ENCODE assay signal across 8 cellular contexts in genomic region chr4:81606796-81607550, GRCh38.
DNase-seq lines count a peak whose midpoint lies in the region; ATAC-seq and TF ChIP-seq lines count a peak whose summit lies in the region.
"Had no signal": no experiment of that assay in that cellular context is flagged by ENCODE, and none has a peak within 500 bp of the region (broad histone marks: within the 10 kb centered on the region; RNA-seq: fewer than 3 reads in every experiment).

No MANE protein-coding gene starts in this region.

- peak; percentile 69 for ATAC-seq in WTC11
- ATAC-seq in HG03135 (IDR thresholded peaks at IDR 0.05; ENCODE audit: unreplicated experiment), result no peak

- peaks cover 10% of the 10 kb centered on the region for H3K27me3 Mint-ChIP-seq in WTC11 (ENCODE audit: low read depth)

- peak overlapping the region; percentile 21; the same call in 1 of the 2 replicates for H3K27ac Mint-ChIP-seq in WTC11

- CTCF ChIA-PET in WTC11 (lab: Charles Lee), result interaction anchor here (0.8 kb wide), 1 partner anchor 678 kb away, joined by 4 read pairs; no protein-coding TSS in a partner anchor

- no peaks in the 10 kb centered on the region for H3K36me3 ChIP-seq in stomach

- POLR2A ChIA-PET in WTC11 (lab: Charles Lee), result no interaction called here

- peaks cover 26% of the 10 kb centered on the region for H3K4me1 Mint-ChIP-seq in WTC11

- intact Hi-C loops in stomach (cut with DNase I; ENCODE audit: low total_unique reads), result no loop called here

- no peak for TF ChIP-seq EP300 in stomach (IDR thresholded peaks at IDR 0.05)

- no peaks in the 10 kb centered on the region for H3K27me3 ChIP-seq in stomach

- no peaks in the 10 kb centered on the region for H3K36me3 Mint-ChIP-seq in WTC11

- H3K9me3 ChIP-seq in stomach, result no peaks in the 10 kb centered on the region

- TF ChIP-seq POLR2A in stomach (IDR thresholded peaks at IDR 0.05), result no peak

- peaks cover 7% of the 10 kb centered on the region; the same call in 1 of the 2 replicates for H3K9me3 Mint-ChIP-seq in WTC11

- H3K4me3 ChIP-seq in stomach, result no peak overlapping the region

- peak overlapping the region in 4 of 5 donors; percentile 3 to 58 (median 54) for H3K27ac ChIP-seq in stomach

- TF ChIP-seq CTCF in WTC11 (IDR thresholded peaks at IDR 0.05), result no peak
- TF ChIP-seq CTCF in stomach (IDR thresholded peaks at IDR 0.05), result no peak
- TF ChIP-seq CTCF in GM13976 (IDR thresholded peaks at IDR 0.05; ENCODE audit: borderline replicate concordance, control extremely low read depth, extremely low read depth, insufficient read depth, missing control alignments), result no peak

- in situ Hi-C loops in GM13976 (cut with MboI; ENCODE audit: low sequenced_read_pairs, unreplicated experiment), result no loop called here

- H3K4me3 Mint-ChIP-seq in WTC11, result no peak overlapping the region

- WGBS in stomach, 5 donors, result 28 to 36% (median 29%) methylated on average over 4 of the region's 4 CpGs

- H3K4me1 ChIP-seq in stomach, result peaks cover 0 to 16% (median 0%) of the 10 kb centered on the region in 4 donors

- DNase-seq in KG1 (lab: John Stamatoyannopoulos, UW), result peak; percentile 26
- DNase-seq in WTC11 (ENCODE audit: low spot score), result peak; percentile 16
- DNase-seq in iPS-NIHi7 (ENCODE audit: extremely low spot score), result peak; percentile 35
- no peak for DNase-seq in stomach
- no peak for DNase-seq in NCI-H1694 treated with DMSO at 0.1 percent for 48 hours (lab: John Stamatoyannopoulos, UW)
- DNase-seq in GM13976 (ENCODE audit: low spot score), result no peak
- DNase-seq: NCI-H2171 had no signal

TF ChIP-seq in WTC11, 78 proteins besides CTCF, POLR2A, EP300 and RAD21:
- no peak for TF ChIP-seq FOXJ3 (CRISPR knock-in tag; IDR thresholded peaks at IDR 0.05; ENCODE audit: borderline replicate concordance)
- TF ChIP-seq ZBTB21 (CRISPR knock-in tag; IDR thresholded peaks at IDR 0.05; ENCODE audit: borderline replicate concordance), result no peak
- no peak for TF ChIP-seq ZNF281 (CRISPR knock-in tag; IDR thresholded peaks at IDR 0.05)

Comparison
In these comparisons a context has a peak if more than half of its experiments do, and no peak if none do; other contexts are left out.
1. DNase-seq: peak in KG1 (single experiment), WTC11 (single experiment) and iPS-NIHi7 (single experiment); none in stomach (single experiment), NCI-H1694 treated with DMSO at 0.1 percent for 48 hours (single experiment) and GM13976 (single experiment).